ENCODE assay signal across 18 cellular contexts in the genomic region with DNA sequence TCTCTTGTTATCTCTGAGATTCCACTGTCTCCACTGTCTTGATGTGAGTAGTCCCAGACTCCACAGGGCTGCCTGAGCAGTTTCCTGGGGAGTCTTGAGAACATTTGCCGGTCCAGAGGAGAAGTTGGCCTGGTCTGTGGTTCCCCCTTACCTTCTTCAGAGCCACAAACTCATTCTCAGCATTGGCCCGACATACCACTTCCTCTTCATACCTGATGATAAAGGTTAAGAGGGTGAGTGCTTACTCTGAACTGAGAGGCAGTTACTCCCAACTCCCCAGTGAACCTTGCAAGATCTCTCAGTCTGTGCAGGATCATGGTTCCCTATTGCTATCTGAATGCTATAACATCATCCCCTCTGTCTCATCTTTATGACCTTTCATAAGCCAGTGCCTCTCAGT. TPM values are rescaled to one million over a fixed set of nuclear protein-coding genes. Genes with fewer than 3 reads are reported as not detected.
DNase-seq lines count a peak whose midpoint lies in the region; ATAC-seq lines count a peak whose summit lies in the region.
"Had no signal": no experiment of that assay in that cellular context is flagged by ENCODE, and none has a peak within 500 bp of the region (broad histone marks: within the 10 kb centered on the region; RNA-seq: fewer than 3 reads in every experiment).

No MANE protein-coding gene starts in this region.

- no peak overlapping the region for H3K4me3 Mint-ChIP-seq in activated naive CD4-positive, alpha-beta T cell treated with anti-CD3 and anti-CD28 coated beads for 36 hours
- no peak overlapping the region for H3K4me3 Mint-ChIP-seq in central memory CD8-positive, alpha-beta T cell
- H3K4me3 Mint-ChIP-seq in stimulated activated memory B cell treated with anti-CD40 and anti-IgM and Interleukin-4, amounts not matched to agents 10 μg/mL and 1 μg/mL and 100 μg/mL, for 72 hours: peak overlapping the region; percentile 6
- H3K4me3 Mint-ChIP-seq: H9 had no signal

- no peaks in the 10 kb centered on the region for H3K36me3 Mint-ChIP-seq in activated naive CD4-positive, alpha-beta T cell treated with anti-CD3 and anti-CD28 coated beads for 36 hours (ENCODE audit: low read depth)
- H3K36me3 Mint-ChIP-seq in central memory CD8-positive, alpha-beta T cell (ENCODE audit: insufficient read depth): no peaks in the 10 kb centered on the region
- no peaks in the 10 kb centered on the region for H3K36me3 Mint-ChIP-seq in stimulated activated memory B cell treated with anti-CD40 and anti-IgM and Interleukin-4, amounts not matched to agents 10 μg/mL and 1 μg/mL and 100 μg/mL, for 72 hours

- no peak overlapping the region for H3K27ac Mint-ChIP-seq in activated naive CD4-positive, alpha-beta T cell treated with anti-CD3 and anti-CD28 coated beads for 36 hours
- H3K27ac Mint-ChIP-seq in central memory CD8-positive, alpha-beta T cell (ENCODE audit: low read depth): no peak overlapping the region
- H3K27ac Mint-ChIP-seq in stimulated activated memory B cell treated with anti-CD40 and anti-IgM and Interleukin-4, amounts not matched to agents 10 μg/mL and 1 μg/mL and 100 μg/mL, for 72 hours: peak overlapping the region; percentile 23
- H3K27ac Mint-ChIP-seq: H9 had no signal

- peak; percentile 19 for DNase-seq in activated naive CD4-positive, alpha-beta T cell treated with anti-CD3 and anti-CD28 coated beads for 36 hours
- no peak for DNase-seq in activated naive CD4-positive, alpha-beta T cell (lab: John Stamatoyannopoulos, UW)
- peak; percentile 23 for DNase-seq in RPMI8226
- DNase-seq in central memory CD8-positive, alpha-beta T cell (ENCODE audit: low spot score in 2 of 2): no peak
- no peak for DNase-seq in foreskin melanocyte
- DNase-seq: DMS79 treated with DMSO at 0.1 percent for 48 hours, H9, IMR-90, Kasumi-1, NCI-H1105, NCI-H1694, NCI-H2227 treated with DMSO at 0.1 percent for 48 hours, NCI-H524 had no signal

- H3K9me3 Mint-ChIP-seq in activated naive CD4-positive, alpha-beta T cell treated with anti-CD3 and anti-CD28 coated beads for 36 hours: no peaks in the 10 kb centered on the region
- H3K9me3 Mint-ChIP-seq in central memory CD8-positive, alpha-beta T cell: no peaks in the 10 kb centered on the region
- H3K9me3 Mint-ChIP-seq in stimulated activated memory B cell treated with anti-CD40 and anti-IgM and Interleukin-4, amounts not matched to agents 10 μg/mL and 1 μg/mL and 100 μg/mL, for 72 hours: no peaks in the 10 kb centered on the region
- H3K9me3 Mint-ChIP-seq: H9 had no signal

- ATAC-seq in central memory CD8-positive, alpha-beta T cell (replicated peaks; ENCODE audit: extremely low read depth, poor library complexity, severe bottlenecking): peak; percentile 64
- ATAC-seq in stimulated activated memory B cell treated with anti-CD40 and anti-IgM and Interleukin-4, amounts not matched to agents 10 μg/mL and 1 μg/mL and 100 μg/mL, for 72 hours: peak; percentile 92
- ATAC-seq in HG03095 (IDR thresholded peaks at IDR 0.05; ENCODE audit: unreplicated experiment) (no peak), GM19324 (IDR thresholded peaks at IDR 0.05; ENCODE audit: low FRiP score, unreplicated experiment) (no peak)

- H3K4me1 Mint-ChIP-seq in activated naive CD4-positive, alpha-beta T cell treated with anti-CD3 and anti-CD28 coated beads for 36 hours (ENCODE audit: low read depth): peaks cover 6% of the 10 kb centered on the region
- peaks cover 9% of the 10 kb centered on the region for H3K4me1 Mint-ChIP-seq in central memory CD8-positive, alpha-beta T cell
- H3K4me1 Mint-ChIP-seq in stimulated activated memory B cell treated with anti-CD40 and anti-IgM and Interleukin-4, amounts not matched to agents 10 μg/mL and 1 μg/mL and 100 μg/mL, for 72 hours: peaks cover 11% of the 10 kb centered on the region
- H3K4me1 Mint-ChIP-seq: H9 had no signal

- H3K27me3 Mint-ChIP-seq in activated naive CD4-positive, alpha-beta T cell treated with anti-CD3 and anti-CD28 coated beads for 36 hours (ENCODE audit: low read depth): no peaks in the 10 kb centered on the region
- H3K27me3 Mint-ChIP-seq in central memory CD8-positive, alpha-beta T cell: peaks cover 11% of the 10 kb centered on the region
- H3K27me3 Mint-ChIP-seq in stimulated activated memory B cell treated with anti-CD40 and anti-IgM and Interleukin-4, amounts not matched to agents 10 μg/mL and 1 μg/mL and 100 μg/mL, for 72 hours: peaks cover 26% of the 10 kb centered on the region

- intact Hi-C loops in activated naive CD4-positive, alpha-beta T cell treated with anti-CD3 and anti-CD28 coated beads for 36 hours (cut with micrococcal nuclease): no loop called here

- CTCF ChIA-PET in activated naive CD4-positive, alpha-beta T cell treated with anti-CD3 and anti-CD28 coated beads for 36 hours (lab: Charles Lee): interaction anchor here (1.1 to 1.6 kb wide), 4 partner anchors 9 to 501 kb away, joined by 3 to 5 read pairs (median 4); no protein-coding TSS in a partner anchor

RNA-seq across cellular contexts. Expression of gene KRT84, which starts 2.6 kb away (rescaled TPM):
- not detected for total RNA-seq in activated naive CD4-positive, alpha-beta T cell treated with anti-CD3 and anti-CD28 coated beads for 36 hours
- total RNA-seq: G401, H9, HT1080, IMR-90 had no signal

RNA-seq across cellular contexts. Expression of gene KRT85, which starts 15.6 kb away (rescaled TPM):
- total RNA-seq in activated naive CD4-positive, alpha-beta T cell treated with anti-CD3 and anti-CD28 coated beads for 36 hours: not detected
- total RNA-seq: G401, H9, HT1080, IMR-90 had no signal

RNA-seq across cellular contexts. Expression of gene KRT82, which starts 23.3 kb away (rescaled TPM):
- not detected for total RNA-seq in activated naive CD4-positive, alpha-beta T cell treated with anti-CD3 and anti-CD28 coated beads for 36 hours
- total RNA-seq: G401, H9, HT1080, IMR-90 had no signal

RNA-seq across cellular contexts. Expression of gene KRT75, which starts 51.3 kb away (rescaled TPM):
- total RNA-seq in activated naive CD4-positive, alpha-beta T cell treated with anti-CD3 and anti-CD28 coated beads for 36 hours: not detected
- total RNA-seq: H9, HT1080, IMR-90 had no signal

Comparison
In these comparisons a context has a peak if more than half of its experiments do, and no peak if none do; other contexts are left out.
1. DNase-seq: peak in activated naive CD4-positive, alpha-beta T cell treated with anti-CD3 and anti-CD28 coated beads for 36 hours (single experiment) and RPMI8226 (single experiment); none in activated naive CD4-positive, alpha-beta T cell (0 of 4), central memory CD8-positive, alpha-beta T cell (0 of 2) and foreskin melanocyte (single experiment).
2. ATAC-seq: peak in central memory CD8-positive, alpha-beta T cell (single experiment) and stimulated activated memory B cell treated with anti-CD40 and anti-IgM and Interleukin-4, amounts not matched to agents 10 μg/mL and 1 μg/mL and 100 μg/mL, for 72 hours (single experiment); none in HG03095 (single experiment) and GM19324 (single experiment).